ENCODE assay signal across 8 cellular contexts in genomic region chr16:58026705-58027340, GRCh38. TPM values are rescaled to one million over a fixed set of nuclear protein-coding genes. Genes with fewer than 3 reads are reported as not detected.
A peak's percentile ranks its signal among the peaks of the same experiment; 100 is the strongest.
DNase-seq lines count a peak whose midpoint lies in the region; ATAC-seq and TF ChIP-seq lines count a peak whose summit lies in the region.

No MANE protein-coding gene starts in this region.

- H3K9me3 ChIP-seq in GM23248 (ENCODE audit: low read depth), result no peaks in the 10 kb centered on the region

- H2AFZ ChIP-seq in GM23248, result peak overlapping the region; percentile 57; the same call in 1 of the 2 replicates

- TF ChIP-seq CTCF in activated B cell treated with CpG ODN at 0.5 μM for 24 hours (IDR thresholded peaks at IDR 0.05), result no peak

- no peak for DNase-seq in GM23248
- DNase-seq in activated B cell treated with CpG ODN at 0.5 μM for 24 hours, result no peak
- no peak for DNase-seq in left cardiac atrium
- DNase-seq in sciatic nerve (ENCODE audit: low spot score), result no peak
- no peak for DNase-seq in HuH-7.5 (ENCODE audit: low spot score)
- no peak for DNase-seq in ureter (ENCODE audit: low spot score)

- H3K27ac ChIP-seq in GM23248, result no peak overlapping the region

- H3K9me3 Mint-ChIP-seq in activated B cell treated with CpG ODN at 0.5 μM for 24 hours, result no peaks in the 10 kb centered on the region

- POLR2A ChIA-PET in activated B cell treated with CpG ODN at 0.5 μM for 24 hours (lab: Charles Lee), result no interaction called here

- H3K27ac Mint-ChIP-seq in activated B cell treated with CpG ODN at 0.5 μM for 24 hours, result no peak overlapping the region

- peaks cover 26% of the 10 kb centered on the region for H3K27me3 Mint-ChIP-seq in activated B cell treated with CpG ODN at 0.5 μM for 24 hours

- no peaks in the 10 kb centered on the region; the same call in 1 of the 2 replicates for H3K27me3 ChIP-seq in GM23248 (replicated peaks; ENCODE audit: insufficient read depth)

- no peaks in the 10 kb centered on the region for H3K36me3 ChIP-seq in GM23248 (ENCODE audit: low read depth)

- H3K4me1 Mint-ChIP-seq in activated B cell treated with CpG ODN at 0.5 μM for 24 hours, result peaks cover 7% of the 10 kb centered on the region

- 1 to 3% methylated on average over 36 to 51 of the region's 57 CpGs for WGBS in GM23248 (ENCODE audit: low coverage in 1 of 2, low lambda C conversion rate in 2 of 2, missing lambda C conversion rate in 2 of 2), 2 experiments

- peaks cover 10% of the 10 kb centered on the region for H3K4me1 ChIP-seq in GM23248 (ENCODE audit: insufficient read depth)

- no peaks in the 10 kb centered on the region for H3K9me2 ChIP-seq in GM23248 (ENCODE audit: insufficient read depth)

- CTCF ChIA-PET in activated B cell treated with CpG ODN at 0.5 μM for 24 hours (lab: Charles Lee), result no interaction called here

- peak overlapping the region; percentile 55 for H3K4me2 ChIP-seq in GM23248 (ENCODE audit: unreplicated experiment)

- H3K9ac ChIP-seq in GM23248, result no peak overlapping the region

- H3K79me2 ChIP-seq in GM23248 (ENCODE audit: insufficient read depth), result no peaks in the 10 kb centered on the region

- H4K20me1 ChIP-seq in GM23248 (ENCODE audit: insufficient read depth), result no peaks in the 10 kb centered on the region

- H3F3A ChIP-seq in GM23248 (ENCODE audit: insufficient read depth), result no peaks in the 10 kb centered on the region

- H3K4me3 ChIP-seq in GM23248, result peak overlapping the region; percentile 43

- H3K4me3 Mint-ChIP-seq in activated B cell treated with CpG ODN at 0.5 μM for 24 hours, result peak overlapping the region; percentile 57

- ATAC-seq in activated B cell treated with CpG ODN at 0.5 μM for 24 hours (ENCODE audit: low read depth), result no peak
- peak; percentile 0 to 1 for ATAC-seq in left cardiac atrium
- ATAC-seq in sciatic nerve, result peak; percentile 2
- ATAC-seq in GM21381 (IDR thresholded peaks at IDR 0.05; ENCODE audit: unreplicated experiment), result no peak
- no peak for ATAC-seq in GM21737 (IDR thresholded peaks at IDR 0.05; ENCODE audit: unreplicated experiment)

- intact Hi-C loops in activated B cell treated with CpG ODN at 0.5 μM for 24 hours (cut with micrococcal nuclease), result loop anchor here (5.0 to 10.0 kb wide), 2 partner anchors 168 to 365 kb away; partner anchors contain the start of genes CSNK2A2 and GINS3
- intact Hi-C loops in left cardiac atrium (cut with DNase I), result no loop called here
- intact Hi-C loops in sciatic nerve (cut with DNase I), result no loop called here

- H3K36me3 Mint-ChIP-seq in activated B cell treated with CpG ODN at 0.5 μM for 24 hours (ENCODE audit: low read depth), result no peaks in the 10 kb centered on the region

- in situ Hi-C loops in GM23248 (cut with MboI), result loop anchor here (10.0 kb wide), 1 partner anchor 288 kb away; no protein-coding TSS in a partner anchor

RNA-seq across cellular contexts. Expression of gene MMP15, which starts 1.3 kb away (rescaled TPM):
- 1.4 and 1.6 TPM in 2 replicates for total RNA-seq in GM23248 (2014; rRNA removed; shearing (Covaris generic))
- 0.39 and 0.45 TPM in 2 replicates for polyA plus RNA-seq in GM23248 (2016; fragmentation: Nextera tagmentation; extraction: Ambion mirVana)
- total RNA-seq in activated B cell treated with CpG ODN at 0.5 μM for 24 hours (0.60 TPM in 1 of 2 replicates, not detected in the other), left cardiac atrium (10 to 100 TPM; 46.2 to 52.9 TPM), sciatic nerve (44.0 TPM), ureter (15.4 TPM)

RNA-seq across cellular contexts. Expression of gene USB1, which starts 25.6 kb away (rescaled TPM):
- total RNA-seq in GM23248 (2014; rRNA removed; shearing (Covaris generic)), result 7.6 and 19.7 TPM in 2 replicates
- 48.4 and 48.6 TPM in 2 replicates for polyA plus RNA-seq in GM23248 (2016; fragmentation: Nextera tagmentation; extraction: Ambion mirVana)
- total RNA-seq in activated B cell treated with CpG ODN at 0.5 μM for 24 hours (37.4 and 40.7 TPM in 2 replicates), left cardiac atrium (10 to 100 TPM; 32.3 to 37.7 TPM), sciatic nerve (25.9 TPM), ureter (50.5 TPM)

RNA-seq across cellular contexts. Expression of gene ZNF319, which starts 26.4 kb away (rescaled TPM):
- 0.63 and 8.2 TPM in 2 replicates for total RNA-seq in GM23248 (2014; rRNA removed; shearing (Covaris generic))
- 4.6 and 4.9 TPM in 2 replicates for polyA plus RNA-seq in GM23248 (2016; fragmentation: Nextera tagmentation; extraction: Ambion mirVana)
- total RNA-seq in activated B cell treated with CpG ODN at 0.5 μM for 24 hours, result 10.6 and 11.2 TPM in 2 replicates
- 1 to 10 TPM; 5.9 to 8.1 TPM for total RNA-seq in left cardiac atrium
- 10.0 TPM for total RNA-seq in sciatic nerve
- total RNA-seq in ureter, result 24.7 TPM

RNA-seq across cellular contexts. Expression of gene CNGB1, which starts 55.9 kb away (rescaled TPM):
- total RNA-seq in GM23248 (2014; rRNA removed; shearing (Covaris generic)), result not detected in 2 replicates
- not detected in 2 replicates for polyA plus RNA-seq in GM23248 (2016; fragmentation: Nextera tagmentation; extraction: Ambion mirVana)
- total RNA-seq in activated B cell treated with CpG ODN at 0.5 μM for 24 hours (not detected in 2 replicates), left cardiac atrium (not detected), sciatic nerve (not detected), ureter (1.5 TPM)

Comparison
In these comparisons a context has a peak if more than half of its experiments do, and no peak if none do; other contexts are left out.
1. ATAC-seq: peak in left cardiac atrium (2 of 2) and sciatic nerve (single experiment); none in activated B cell treated with CpG ODN at 0.5 μM for 24 hours (single experiment), GM21381 (single experiment) and GM21737 (single experiment).